Comparison of ENCODE assay signal across 14 cellular contexts in the genomic region with DNA sequence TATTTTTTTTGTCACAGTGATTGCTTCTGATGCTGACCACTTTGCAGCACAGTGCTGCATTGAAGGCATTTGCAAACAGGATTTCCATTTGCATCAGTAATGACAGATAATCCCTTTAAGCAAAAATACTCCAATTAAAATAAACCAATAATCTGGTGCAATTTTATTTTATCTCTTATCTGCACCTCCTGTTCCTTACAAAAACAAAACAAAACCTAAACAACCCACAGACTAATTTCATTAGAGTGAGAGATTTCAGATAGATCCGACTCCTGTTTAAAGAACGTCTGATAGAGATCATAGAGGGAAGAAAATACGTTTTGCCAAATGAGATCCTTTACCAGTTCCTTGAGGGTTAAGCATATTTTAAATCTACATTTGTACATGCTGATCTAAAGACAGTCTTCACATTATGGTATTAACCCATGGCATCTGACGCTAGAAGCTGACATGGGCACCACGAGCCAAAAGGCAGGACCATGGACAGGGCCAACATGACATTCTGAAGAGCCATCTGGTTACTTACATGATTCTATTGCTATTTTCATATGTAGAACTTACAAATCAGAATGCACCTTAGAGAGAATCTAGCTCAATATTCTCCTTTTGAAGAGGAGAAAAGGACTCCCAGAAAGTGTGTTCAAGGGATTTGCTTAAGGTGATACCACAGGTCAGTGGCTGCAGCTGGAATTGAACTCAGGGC.
A peak's percentile ranks its signal among the peaks of the same experiment; 100 is the strongest.
DNase-seq lines count a peak whose midpoint lies in the region; ATAC-seq and TF ChIP-seq lines count a peak whose summit lies in the region.
"Had no signal": no experiment of that assay in that cellular context is flagged by ENCODE, and none has a peak within 500 bp of the region (broad histone marks: within the 10 kb centered on the region; RNA-seq: fewer than 3 reads in every experiment).

No MANE protein-coding gene starts in this region.

- no peak for TF ChIP-seq CTCF in LNCaP clone FGC (IDR thresholded peaks at IDR 0.05; ENCODE audit: control insufficient read depth, extremely low read depth, insufficient read depth)
- no peak for TF ChIP-seq CTCF in BE2C (IDR thresholded peaks at IDR 0.05; ENCODE audit: low read depth, low read length)

- no peaks in the 10 kb centered on the region for H3K9me3 ChIP-seq in BE2C
- H3K9me3 ChIP-seq: spleen, tibial nerve had no signal

- H3K4me1 Mint-ChIP-seq in stimulated activated naive B cell treated with anti-CD40 and anti-IgM and Interleukin-4, amounts not matched to agents 10 μg/mL and 1 μg/mL and 100 μg/mL, for 72 hours: no peaks in the 10 kb centered on the region
- H3K4me1 Mint-ChIP-seq: neural crest cell had no signal

- no peaks in the 10 kb centered on the region for H3K9me3 Mint-ChIP-seq in stimulated activated naive B cell treated with anti-CD40 and anti-IgM and Interleukin-4, amounts not matched to agents 10 μg/mL and 1 μg/mL and 100 μg/mL, for 72 hours
- H3K9me3 Mint-ChIP-seq: neural crest cell had no signal

- no peaks in the 10 kb centered on the region for H3K27me3 ChIP-seq in BE2C
- H3K27me3 ChIP-seq: tibial nerve had no signal

- no peak overlapping the region for H3K4me3 Mint-ChIP-seq in stimulated activated naive B cell treated with anti-CD40 and anti-IgM and Interleukin-4, amounts not matched to agents 10 μg/mL and 1 μg/mL and 100 μg/mL, for 72 hours
- H3K4me3 Mint-ChIP-seq: neural crest cell had no signal

- H3K36me3 ChIP-seq in BE2C: peaks cover 17% of the 10 kb centered on the region
- H3K36me3 ChIP-seq: spleen had no signal

- peaks cover 8 to 16% of the 10 kb centered on the region in 2 donors for H3K27me3 Mint-ChIP-seq in stimulated activated naive B cell treated with anti-CD40 and anti-IgM and Interleukin-4, amounts not matched to agents 10 μg/mL and 1 μg/mL and 100 μg/mL, for 72 hours

- H3K4me1 ChIP-seq in BE2C: peaks cover 26% of the 10 kb centered on the region
- H3K4me1 ChIP-seq: spleen, tibial nerve had no signal

- no peaks in the 10 kb centered on the region for H3K36me3 Mint-ChIP-seq in stimulated activated naive B cell treated with anti-CD40 and anti-IgM and Interleukin-4, amounts not matched to agents 10 μg/mL and 1 μg/mL and 100 μg/mL, for 72 hours

- DNase-seq in DMS53 (lab: John Stamatoyannopoulos, UW): peak; percentile 32
- no peak for DNase-seq in DMS53 treated with DMSO at 0.1 percent for 48 hours (lab: John Stamatoyannopoulos, UW; ENCODE audit: unreplicated experiment)
- DNase-seq in LNCaP clone FGC (ENCODE audit: low read depth): peak; percentile 11
- DNase-seq in astrocyte of the hippocampus (ENCODE audit: low read depth, low spot score): peak; percentile 55
- DNase-seq in iris pigment epithelial cell (ENCODE audit: low read depth): peak; percentile 27
- DNase-seq in BE2C: no peak
- DNase-seq in stimulated activated naive B cell treated with anti-CD40 and anti-IgM and Interleukin-4, amounts not matched to agents 10 μg/mL and 1 μg/mL and 100 μg/mL, for 72 hours: no peak
- DNase-seq: 8988T, NCI-H510A treated with DMSO at 0.1 percent for 48 hours, Right ventricle myocardium superior, spleen had no signal

- no peak overlapping the region for H3K4me3 ChIP-seq in LNCaP clone FGC (ENCODE audit: low read depth, low read length)
- H3K4me3 ChIP-seq in BE2C (ENCODE audit: low read depth, low read length): no peak overlapping the region
- H3K4me3 ChIP-seq: spleen, tibial nerve had no signal

- H3K27ac Mint-ChIP-seq in stimulated activated naive B cell treated with anti-CD40 and anti-IgM and Interleukin-4, amounts not matched to agents 10 μg/mL and 1 μg/mL and 100 μg/mL, for 72 hours: no peak overlapping the region

- no peak for ATAC-seq in HG02759 (IDR thresholded peaks at IDR 0.05; ENCODE audit: unreplicated experiment)
- ATAC-seq in stimulated activated naive B cell treated with anti-CD40 and anti-IgM and Interleukin-4, amounts not matched to agents 10 μg/mL and 1 μg/mL and 100 μg/mL, for 72 hours (replicated peaks): no peak

Comparison
In these comparisons a context has a peak if more than half of its experiments do, and no peak if none do; other contexts are left out.
1. DNase-seq: peak in DMS53 (single experiment), LNCaP clone FGC (single experiment), astrocyte of the hippocampus (single experiment) and iris pigment epithelial cell (single experiment); none in DMS53 treated with DMSO at 0.1 percent for 48 hours (single experiment), BE2C (single experiment) and stimulated activated naive B cell treated with anti-CD40 and anti-IgM and Interleukin-4, amounts not matched to agents 10 μg/mL and 1 μg/mL and 100 μg/mL, for 72 hours (single experiment).